In the genomic region with DNA sequence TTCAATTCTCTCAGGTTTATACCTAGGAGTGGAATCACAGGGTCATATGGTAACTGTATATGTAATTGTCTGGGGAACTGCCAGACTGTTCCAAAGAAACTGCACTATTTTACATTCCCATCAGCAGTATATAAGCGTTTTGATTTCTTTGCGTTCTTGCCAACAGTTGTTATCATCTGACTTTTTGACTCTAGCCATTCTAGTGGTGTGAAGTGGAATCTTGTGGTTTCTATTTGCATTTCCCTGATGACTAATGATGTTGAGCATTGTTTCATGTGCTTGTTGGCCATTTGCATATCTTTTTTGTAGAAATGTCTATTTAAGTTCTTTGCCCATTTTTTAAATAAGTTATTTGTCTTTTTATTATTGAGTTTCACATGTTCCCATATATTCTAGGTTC, we compare ENCODE assay signal across 13 cellular contexts. TPM values are rescaled to one million over a fixed set of nuclear protein-coding genes. Genes with fewer than 3 reads are reported as not detected.
DNase-seq lines count a peak whose midpoint lies in the region; ATAC-seq and TF ChIP-seq lines count a peak whose summit lies in the region.
"Had no signal": no experiment of that assay in that cellular context is flagged by ENCODE, and none has a peak within 500 bp of the region (broad histone marks: within the 10 kb centered on the region; RNA-seq: fewer than 3 reads in every experiment).

No MANE protein-coding gene starts in this region.

- H3K27ac ChIP-seq in upper lobe of right lung (no peak overlapping the region), vagina (no peak overlapping the region)
- H3K27ac ChIP-seq: neutrophil had no signal

- H3K4me1 Mint-ChIP-seq in activated naive CD8-positive, alpha-beta T cell treated with anti-CD3 and anti-CD28 coated beads, Interleukin-2, amount 50 U/mL, for 24 hours: peaks cover 12% of the 10 kb centered on the region
- H3K4me1 Mint-ChIP-seq in activated naive CD8-positive, alpha-beta T cell treated with anti-CD3 and anti-CD28 coated beads for 36 hours: peaks cover 10% of the 10 kb centered on the region
- H3K4me1 Mint-ChIP-seq: B cell had no signal

- H3K9me3 Mint-ChIP-seq in activated naive CD8-positive, alpha-beta T cell treated with anti-CD3 and anti-CD28 coated beads, Interleukin-2, amount 50 U/mL, for 24 hours: peaks cover 3% of the 10 kb centered on the region
- no peaks in the 10 kb centered on the region for H3K9me3 Mint-ChIP-seq in activated naive CD8-positive, alpha-beta T cell treated with anti-CD3 and anti-CD28 coated beads for 36 hours

- no peaks in the 10 kb centered on the region for H3K9me3 ChIP-seq in upper lobe of right lung
- H3K9me3 ChIP-seq in vagina: peaks cover 7% of the 10 kb centered on the region
- H3K9me3 ChIP-seq: neutrophil had no signal

- TF ChIP-seq POLR2A in vagina (IDR thresholded peaks at IDR 0.05): no peak

- H3K4me1 ChIP-seq in upper lobe of right lung (no peaks in the 10 kb centered on the region), vagina (no peaks in the 10 kb centered on the region)

- no peak overlapping the region for H3K4me3 ChIP-seq in fibroblast of the aortic adventitia (ENCODE audit: low read depth, low read length)
- H3K4me3 ChIP-seq in upper lobe of right lung: no peak overlapping the region
- H3K4me3 ChIP-seq in vagina: no peak overlapping the region

- DNase-seq in activated naive CD8-positive, alpha-beta T cell treated with anti-CD3 and anti-CD28 coated beads, Interleukin-2, amount 50 U/mL, for 24 hours: no peak
- no peak for DNase-seq in activated naive CD8-positive, alpha-beta T cell treated with anti-CD3 and anti-CD28 coated beads for 36 hours
- peak; percentile 88 for DNase-seq in fibroblast of the aortic adventitia (ENCODE audit: low read depth)
- no peak for DNase-seq in upper lobe of right lung
- DNase-seq in NCI-H1105 treated with DMSO at 0.1 percent for 48 hours (lab: John Stamatoyannopoulos, UW): no peak
- no peak for DNase-seq in vagina (ENCODE audit: extremely low spot score in 2 of 2)
- no peak for DNase-seq in NOMO-1 treated with dmso at 0.1 percent for 144 hours (lab: John Stamatoyannopoulos, UW; ENCODE audit: unreplicated experiment)
- DNase-seq: activated naive CD4-positive, alpha-beta T cell treated with Interleukin-2 at 50 U/mL for 16 hours; GOT3 had no signal

- TF ChIP-seq CTCF in fibroblast of the aortic adventitia (IDR thresholded peaks at IDR 0.05; ENCODE audit: insufficient read depth, low read length) (no peak), upper lobe of right lung (IDR thresholded peaks at IDR 0.05) (no peak), vagina (IDR thresholded peaks at IDR 0.05) (no peak)

- H3K36me3 ChIP-seq in upper lobe of right lung (no peaks in the 10 kb centered on the region), vagina (peaks cover 0 to 4% of the 10 kb centered on the region in 2 donors)
- H3K36me3 ChIP-seq: neutrophil had no signal

- peaks cover 10% of the 10 kb centered on the region for H3K36me3 Mint-ChIP-seq in activated naive CD8-positive, alpha-beta T cell treated with anti-CD3 and anti-CD28 coated beads, Interleukin-2, amount 50 U/mL, for 24 hours (ENCODE audit: low read depth)
- peaks cover 6% of the 10 kb centered on the region for H3K36me3 Mint-ChIP-seq in activated naive CD8-positive, alpha-beta T cell treated with anti-CD3 and anti-CD28 coated beads for 36 hours

- no peak overlapping the region for H3K4me3 Mint-ChIP-seq in activated naive CD8-positive, alpha-beta T cell treated with anti-CD3 and anti-CD28 coated beads, Interleukin-2, amount 50 U/mL, for 24 hours
- no peak overlapping the region for H3K4me3 Mint-ChIP-seq in activated naive CD8-positive, alpha-beta T cell treated with anti-CD3 and anti-CD28 coated beads for 36 hours
- H3K4me3 Mint-ChIP-seq: B cell; stimulated activated naive CD8-positive, alpha-beta T cell treated with anti-CD3 and anti-CD28 coated beads, Interleukin-15, Interleukin-2, amounts not matched to agents 100 ng/mL and 50 ng/mL, for 24 hours had no signal

- peak; percentile 80 for ATAC-seq in activated naive CD8-positive, alpha-beta T cell treated with anti-CD3 and anti-CD28 coated beads, Interleukin-2, amount 50 U/mL, for 24 hours
- ATAC-seq in SK-N-SH treated with all-trans-retinoic acid at 6 μM for 48 hours (peak; percentile 40; the same call in 2 of the 3 replicates), upper lobe of right lung (peak; percentile 80)

- no peak overlapping the region for H3K27ac Mint-ChIP-seq in activated naive CD8-positive, alpha-beta T cell treated with anti-CD3 and anti-CD28 coated beads, Interleukin-2, amount 50 U/mL, for 24 hours
- no peak overlapping the region for H3K27ac Mint-ChIP-seq in activated naive CD8-positive, alpha-beta T cell treated with anti-CD3 and anti-CD28 coated beads for 36 hours
- H3K27ac Mint-ChIP-seq: B cell; stimulated activated naive CD8-positive, alpha-beta T cell treated with anti-CD3 and anti-CD28 coated beads, Interleukin-15, Interleukin-2, amounts not matched to agents 100 ng/mL and 50 ng/mL, for 24 hours had no signal

- intact Hi-C loops in upper lobe of right lung (cut with DNase I): no loop called here
- intact Hi-C loops in vagina (cut with DNase I): no loop called here

- H3K27me3 Mint-ChIP-seq in activated naive CD8-positive, alpha-beta T cell treated with anti-CD3 and anti-CD28 coated beads, Interleukin-2, amount 50 U/mL, for 24 hours: no peaks in the 10 kb centered on the region
- no peaks in the 10 kb centered on the region for H3K27me3 Mint-ChIP-seq in activated naive CD8-positive, alpha-beta T cell treated with anti-CD3 and anti-CD28 coated beads for 36 hours
- H3K27me3 Mint-ChIP-seq: B cell; stimulated activated naive CD8-positive, alpha-beta T cell treated with anti-CD3 and anti-CD28 coated beads, Interleukin-15, Interleukin-2, amounts not matched to agents 100 ng/mL and 50 ng/mL, for 24 hours had no signal

- H3K27me3 ChIP-seq in upper lobe of right lung: no peaks in the 10 kb centered on the region
- no peaks in the 10 kb centered on the region for H3K27me3 ChIP-seq in vagina
- H3K27me3 ChIP-seq: neutrophil had no signal

TF ChIP-seq in SK-N-SH treated with all-trans-retinoic acid at 6 μM for 48 hours, 23 proteins besides CTCF, POLR2A, EP300 and RAD21:
- no peak for TF ChIP-seq PPARA (CRISPR knock-in tag; IDR thresholded peaks at IDR 0.05; ENCODE audit: borderline replicate concordance)
- no peak for TF ChIP-seq RARB (CRISPR knock-in tag; IDR thresholded peaks at IDR 0.05)
- no peak for TF ChIP-seq TCF4 (CRISPR knock-in tag; IDR thresholded peaks at IDR 0.05; ENCODE audit: borderline replicate concordance)
- TF ChIP-seq ZFP3 (CRISPR knock-in tag; IDR thresholded peaks at IDR 0.05): no peak
- TF ChIP-seq GLIS3 (CRISPR knock-in tag; IDR thresholded peaks at IDR 0.05): no peak
- TF ChIP-seq, protein P1, sequence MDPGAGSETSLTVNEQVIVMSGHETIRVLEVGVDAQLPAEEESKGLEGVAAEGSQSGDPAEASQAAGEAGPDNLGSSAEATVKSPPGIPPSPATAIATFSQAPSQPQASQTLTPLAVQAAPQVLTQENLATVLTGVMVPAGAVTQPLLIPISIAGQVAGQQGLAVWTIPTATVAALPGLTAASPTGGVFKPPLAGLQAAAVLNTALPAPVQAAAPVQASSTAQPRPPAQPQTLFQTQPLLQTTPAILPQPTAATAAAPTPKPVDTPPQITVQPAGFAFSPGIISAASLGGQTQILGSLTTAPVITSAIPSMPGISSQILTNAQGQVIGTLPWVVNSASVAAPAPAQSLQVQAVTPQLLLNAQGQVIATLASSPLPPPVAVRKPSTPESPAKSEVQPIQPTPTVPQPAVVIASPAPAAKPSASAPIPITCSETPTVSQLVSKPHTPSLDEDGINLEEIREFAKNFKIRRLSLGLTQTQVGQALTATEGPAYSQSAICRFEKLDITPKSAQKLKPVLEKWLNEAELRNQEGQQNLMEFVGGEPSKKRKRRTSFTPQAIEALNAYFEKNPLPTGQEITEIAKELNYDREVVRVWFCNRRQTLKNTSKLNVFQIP (CRISPR knock-in tag; IDR thresholded peaks at IDR 0.05; ENCODE audit: borderline replicate concordance, low read depth): no peak
- no peak for TF ChIP-seq ZFP30 (CRISPR knock-in tag; IDR thresholded peaks at IDR 0.05)
- no peak for TF ChIP-seq ZNF8 (CRISPR knock-in tag; IDR thresholded peaks at IDR 0.05)
- no peak for TF ChIP-seq CSDC2 (CRISPR knock-in tag; IDR thresholded peaks at IDR 0.05)
- no peak for TF ChIP-seq ZC3H10 (CRISPR knock-in tag; IDR thresholded peaks at IDR 0.05)
- TF ChIP-seq, protein P2, sequence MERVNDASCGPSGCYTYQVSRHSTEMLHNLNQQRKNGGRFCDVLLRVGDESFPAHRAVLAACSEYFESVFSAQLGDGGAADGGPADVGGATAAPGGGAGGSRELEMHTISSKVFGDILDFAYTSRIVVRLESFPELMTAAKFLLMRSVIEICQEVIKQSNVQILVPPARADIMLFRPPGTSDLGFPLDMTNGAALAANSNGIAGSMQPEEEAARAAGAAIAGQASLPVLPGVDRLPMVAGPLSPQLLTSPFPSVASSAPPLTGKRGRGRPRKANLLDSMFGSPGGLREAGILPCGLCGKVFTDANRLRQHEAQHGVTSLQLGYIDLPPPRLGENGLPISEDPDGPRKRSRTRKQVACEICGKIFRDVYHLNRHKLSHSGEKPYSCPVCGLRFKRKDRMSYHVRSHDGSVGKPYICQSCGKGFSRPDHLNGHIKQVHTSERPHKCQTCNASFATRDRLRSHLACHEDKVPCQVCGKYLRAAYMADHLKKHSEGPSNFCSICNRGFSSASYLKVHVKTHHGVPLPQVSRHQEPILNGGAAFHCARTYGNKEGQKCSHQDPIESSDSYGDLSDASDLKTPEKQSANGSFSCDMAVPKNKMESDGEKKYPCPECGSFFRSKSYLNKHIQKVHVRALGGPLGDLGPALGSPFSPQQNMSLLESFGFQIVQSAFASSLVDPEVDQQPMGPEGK (CRISPR knock-in tag; IDR thresholded peaks at IDR 0.05; ENCODE audit: borderline replicate concordance): no peak
- TF ChIP-seq ESRRG (CRISPR knock-in tag; IDR thresholded peaks at IDR 0.05): no peak
- TF ChIP-seq ARNTL (CRISPR knock-in tag; IDR thresholded peaks at IDR 0.05; ENCODE audit: borderline replicate concordance, low read depth): no peak
- no peak for TF ChIP-seq SNAI2 (CRISPR knock-in tag; IDR thresholded peaks at IDR 0.05)
- no peak for TF ChIP-seq ZNF565 (CRISPR knock-in tag; conservative IDR thresholded peaks at IDR 0.05; ENCODE audit: low read depth)
- TF ChIP-seq BACH2 (CRISPR knock-in tag; IDR thresholded peaks at IDR 0.05; ENCODE audit: borderline replicate concordance): no peak
- TF ChIP-seq OSR1 (CRISPR knock-in tag; IDR thresholded peaks at IDR 0.05): no peak

RNA-seq across cellular contexts. Expression of a gene that starts 44.3 kb away (rescaled TPM):
- total RNA-seq in activated naive CD8-positive, alpha-beta T cell treated with anti-CD3 and anti-CD28 coated beads for 36 hours: 100 to 1,000 TPM; 117 to 118 TPM
- 20.0 and 55.4 TPM in 2 replicates for total RNA-seq in fibroblast of the aortic adventitia (ENCODE audit: low replicate concordance)
- 36.0 TPM for total RNA-seq in upper lobe of right lung
- total RNA-seq in vagina: 36.6 TPM
